ENCODE assay signal across 18 cellular contexts in genomic region chr9:114247491-114247890, GRCh38.
A peak's percentile ranks its signal among the peaks of the same experiment; 100 is the strongest.
DNase-seq lines count a peak whose midpoint lies in the region; ATAC-seq and TF ChIP-seq lines count a peak whose summit lies in the region.
"Had no signal": no experiment of that assay in that cellular context is flagged by ENCODE, and none has a peak within 500 bp of the region (broad histone marks: within the 10 kb centered on the region; RNA-seq: fewer than 3 reads in every experiment).

No MANE protein-coding gene starts in this region.

- H3K9me3 ChIP-seq in HEK293 (ENCODE audit: control insufficient read depth, insufficient read depth, low read depth, low read length) (no peaks in the 10 kb centered on the region), vagina (no peaks in the 10 kb centered on the region)
- H3K9me3 ChIP-seq: A549; BLaER1 treated with 17β-estradiol and CSF1 and Interleukin-3, amounts not matched to agents 10 nM and 100 nM; Caco-2 had no signal

- H3K36me3 ChIP-seq in HEK293 (ENCODE audit: control insufficient read depth in 2 of 2, insufficient read depth in 1 of 2, low read length in 2 of 2) = no peaks in the 10 kb centered on the region
- H3K36me3 ChIP-seq in vagina = no peaks in the 10 kb centered on the region

- H3K27ac ChIP-seq in HEK293 (ENCODE audit: extremely low read depth, low read depth, low read length) (no peak overlapping the region), vagina (peak overlapping the region; percentile 47)
- H3K27ac ChIP-seq: 22Rv1; A549; BLaER1 treated with 17β-estradiol and CSF1 and Interleukin-3, amounts not matched to agents 10 nM and 100 nM; C4-2B had no signal

- no peak for ATAC-seq in Right ventricle myocardium inferior
- no peak for ATAC-seq in left cardiac atrium
- ATAC-seq in HG02642 (IDR thresholded peaks at IDR 0.05; ENCODE audit: poor library complexity, unreplicated experiment) = no peak
- ATAC-seq: A549; CD8-positive, alpha-beta T cell had no signal

- peak; percentile 57 for DNase-seq in Right ventricle myocardium inferior (ENCODE audit: missing footprints)
- DNase-seq in left cardiac atrium = no peak
- peak; percentile 60 for DNase-seq in posterior vena cava (ENCODE audit: low spot score)
- DNase-seq in vagina (ENCODE audit: extremely low spot score in 2 of 2) = no peak
- no peak for DNase-seq in retina
- DNase-seq: AML-193; Caco-2; Calu3; CD4-positive, alpha-beta T cell; CD8-positive, alpha-beta T cell; DMS79 treated with DMSO at 0.1 percent for 48 hours; GF-D8 had no signal

- H3K27me3 ChIP-seq in vagina = no peaks in the 10 kb centered on the region
- H3K27me3 ChIP-seq: BLaER1 treated with 17β-estradiol and CSF1 and Interleukin-3, amounts not matched to agents 10 nM and 100 nM had no signal

- CTCF ChIA-PET in HEK293 (lab: Yijun Ruan, JAX) = interaction anchor here (0.6 kb wide), 1 partner anchor 171 kb away, joined by 3 read pairs; no protein-coding TSS in a partner anchor

- no peak for TF ChIP-seq POLR2A in vagina (IDR thresholded peaks at IDR 0.05)

- H3K4me3 ChIP-seq in HEK293 (ENCODE audit: low read depth, low read length) (no peak overlapping the region), vagina (no peak overlapping the region)
- H3K4me3 ChIP-seq: A549; BLaER1 treated with 17β-estradiol and CSF1 and Interleukin-3, amounts not matched to agents 10 nM and 100 nM had no signal

- no peak for TF ChIP-seq CTCF in HEK293 (tag by site-specific recombination; IDR thresholded peaks at IDR 0.05)
- TF ChIP-seq CTCF in vagina (IDR thresholded peaks at IDR 0.05) = no peak

- H3K4me1 ChIP-seq in HEK293 (ENCODE audit: control insufficient read depth, insufficient read depth, low read length) = no peaks in the 10 kb centered on the region
- peaks cover 30% of the 10 kb centered on the region for H3K4me1 ChIP-seq in vagina
- H3K4me1 ChIP-seq: A549; BLaER1 treated with 17β-estradiol and CSF1 and Interleukin-3, amounts not matched to agents 10 nM and 100 nM; Caco-2 had no signal

- POLR2A ChIA-PET in HEK293 (lab: Yijun Ruan, JAX) = no interaction called here

- intact Hi-C loops in Right ventricle myocardium inferior (cut with DNase I) (no loop called here), left cardiac atrium (cut with DNase I) (no loop called here), posterior vena cava (cut with DNase I) (loop anchor here in 1 of 2 donors (2.0 kb wide), 1 partner anchor 67 kb away; no protein-coding TSS in a partner anchor), vagina (cut with DNase I) (no loop called here)

TF ChIP-seq in HEK293, 187 proteins besides CTCF, POLR2A, EP300 and RAD21:
- TF ChIP-seq ZNF366 (tag by site-specific recombination; conservative IDR thresholded peaks at IDR 0.05) (no peak), ZNF157 (tag by site-specific recombination; IDR thresholded peaks at IDR 0.05) (no peak), ZNF776 (tag by site-specific recombination; IDR thresholded peaks at IDR 0.05; ENCODE audit: borderline replicate concordance) (no peak), ZIC2 (tag by site-specific recombination; IDR thresholded peaks at IDR 0.05) (0 out of 2 replicates have a peak, but pooled peaks have one; percentile 24)
TF ChIP-seq in HEK293: peak in this region for 1.

Comparison
In these comparisons a context has a peak if more than half of its experiments do, and no peak if none do; other contexts are left out.
1. DNase-seq: peak in Right ventricle myocardium inferior (single experiment) and posterior vena cava (single experiment); none in left cardiac atrium (single experiment), vagina (0 of 2) and retina (single experiment).